ENCODE assay signal across 1 cellular context in genomic region chr9:105581550-105581949, GRCh38.
A peak's percentile ranks its signal among the peaks of the same experiment; 100 is the strongest.
TF ChIP-seq lines count a peak whose summit lies in the region.

No MANE protein-coding gene starts in this region.

TF ChIP-seq in H1, 55 proteins besides CTCF, POLR2A, EP300 and RAD21:
- TF ChIP-seq RBBP5 (IDR thresholded peaks at IDR 0.05; ENCODE audit: borderline replicate concordance, low read depth, low read length) (0 out of 2 replicates have a peak, but pooled peaks have one; percentile 39), YY1 (IDR thresholded peaks at IDR 0.05; ENCODE audit: low read depth, low read length) (0 out of 2 replicates have a peak, but pooled peaks have one; percentile 23), MAX (IDR thresholded peaks at IDR 0.05) (peak; percentile 25; the same call in 1 of the 2 replicates)
